8 cellular contexts compared by ENCODE assay signal in genomic region chrX:57121162-57121741, GRCh38. TPM values are rescaled to one million over a fixed set of nuclear protein-coding genes. Genes with fewer than 3 reads are reported as not detected.
A peak's percentile ranks its signal among the peaks of the same experiment; 100 is the strongest.
DNase-seq lines count a peak whose midpoint lies in the region; ATAC-seq, FAIRE-seq and TF ChIP-seq lines count a peak whose summit lies in the region.

SPIN2B (minus strand) TSS chrX:57121548.

- H3K27ac ChIP-seq in HUES64 (ENCODE audit: low read depth, low read length) (peak within 1 kb of the TSS; percentile 86), PC-3 (ENCODE audit: low read length) (peak within 1 kb of the TSS; percentile 32; the same call in 1 of the 2 replicates), esophagus muscularis mucosa (replicated peaks in 1 of 4) (peak within 1 kb of the TSS; percentile 75 to 84 (median 80)), muscle layer of duodenum (ENCODE audit: low read length) (peak within 1 kb of the TSS; percentile 23)

- POLR2A ChIA-PET in PC-3 (lab: Charles Lee; ENCODE audit: unreplicated experiment), result no interaction called here

- H3K79me2 ChIP-seq in PC-3 (ENCODE audit: low read length), result peaks cover 11% of the 10 kb centered on the region; the same call in 1 of the 2 replicates

- no TSS peak for BruUV-seq in PC-3 (replicated peaks; lab: Mats Ljungman, UMichigan)

- TF ChIP-seq CTCF in D721Med (IDR thresholded peaks at IDR 0.05; ENCODE audit: insufficient read depth, missing control alignments), result no peak
- no peak for TF ChIP-seq CTCF in PC-3 (conservative IDR thresholded peaks at IDR 0.05; ENCODE audit: low read depth, low read length)
- peak in 1 of 3 experiments; percentile 14 for TF ChIP-seq CTCF in esophagus muscularis mucosa (IDR thresholded peaks at IDR 0.05)

- H3F3A ChIP-seq in PC-3 (ENCODE audit: low read length, unreplicated experiment), result no peaks in the 10 kb centered on the region

- H3K9me3 ChIP-seq in HUES64 (ENCODE audit: insufficient read depth, low read depth, low read length), result no peaks in the 10 kb centered on the region
- no peaks in the 10 kb centered on the region for H3K9me3 ChIP-seq in PC-3 (ENCODE audit: low read length)
- no peaks in the 10 kb centered on the region for H3K9me3 ChIP-seq in esophagus muscularis mucosa
- no peaks in the 10 kb centered on the region for H3K9me3 ChIP-seq in muscle layer of duodenum (ENCODE audit: control insufficient read depth in 1 of 2, low read length in 2 of 2)

- H3K4me3 ChIP-seq in HUES64 (ENCODE audit: low read length) (peak within 1 kb of the TSS; percentile 86), PC-3 (ENCODE audit: low read length) (peak within 1 kb of the TSS; percentile 73), esophagus muscularis mucosa (peak within 1 kb of the TSS; percentile 57 to 79 (median 64)), muscle layer of duodenum (ENCODE audit: low read depth in 1 of 2, low read length in 2 of 2) (peak within 1 kb of the TSS; percentile 53 to 63)

- FAIRE-seq in D721Med (lab: Jason Lieb, UNC), result no peak

- H3K36me3 ChIP-seq in HUES64 (ENCODE audit: insufficient read depth, low read length) (peaks cover 19% of the 10 kb centered on the region; the same call in 1 of the 2 replicates), PC-3 (ENCODE audit: low read depth, low read length) (no peaks in the 10 kb centered on the region), esophagus muscularis mucosa (no peaks in the 10 kb centered on the region), muscle layer of duodenum (ENCODE audit: control insufficient read depth in 1 of 2, insufficient read depth in 2 of 2, low read length in 2 of 2) (no peaks in the 10 kb centered on the region)

- H3K4me2 ChIP-seq in PC-3 (ENCODE audit: low read length), result peak within 1 kb of the TSS; percentile 95

- no peaks in the 10 kb centered on the region for H3K9me2 ChIP-seq in PC-3 (replicated peaks; ENCODE audit: low read length)

- H4K20me1 ChIP-seq in PC-3 (ENCODE audit: low read length), result no peaks in the 10 kb centered on the region

- DNase-seq in D721Med (ENCODE audit: insufficient read length, low spot score) (peak; percentile 37), PC-3 (peak; percentile 84), activated T-cell treated with anti-CD3 and anti-CD28 coated beads for 48 hours (ENCODE audit: low read depth) (peak; percentile 72), esophagus muscularis mucosa (ENCODE audit: extremely low spot score) (peak; percentile 92)
- peak; percentile 66 to 70 for DNase-seq in stimulated activated CD8-positive, alpha-beta memory T cell treated with anti-CD3 and anti-CD28 coated beads, Interleukin-7, amount 100 ng/mL, for 4 hours (ENCODE audit: low read depth in 2 of 2)

- peak within 1 kb of the TSS; percentile 87 for H2AFZ ChIP-seq in PC-3 (ENCODE audit: low read length)

- ATAC-seq in GM21515 (IDR thresholded peaks at IDR 0.05; ENCODE audit: unreplicated experiment) (peak; percentile 100), PC-3 (peak; percentile 99)

- peak within 1 kb of the TSS; percentile 91 for H3K9ac ChIP-seq in HUES64 (ENCODE audit: low read depth, low read length)
- H3K9ac ChIP-seq in PC-3 (ENCODE audit: low read length), result peak within 1 kb of the TSS; percentile 79

- H3K4me1 ChIP-seq in HUES64 (ENCODE audit: insufficient read depth, low read length) (no peaks in the 10 kb centered on the region), PC-3 (ENCODE audit: insufficient read depth, low read length) (no peaks in the 10 kb centered on the region), esophagus muscularis mucosa (no peaks in the 10 kb centered on the region), muscle layer of duodenum (ENCODE audit: control insufficient read depth in 1 of 2, insufficient read depth in 2 of 2, low read length in 2 of 2) (no peaks in the 10 kb centered on the region)

- H3K27me3 ChIP-seq in HUES64 (ENCODE audit: insufficient read depth, low read length) (no peaks in the 10 kb centered on the region), PC-3 (ENCODE audit: low read length) (no peaks in the 10 kb centered on the region), esophagus muscularis mucosa (no peaks in the 10 kb centered on the region), muscle layer of duodenum (ENCODE audit: low read depth, low read length) (no peaks in the 10 kb centered on the region)

- under 1% methylated on average over 42 of the region's 42 CpGs for WGBS in HUES64
- WGBS in esophagus muscularis mucosa, result 44% methylated on average over 42 of the region's 42 CpGs

- TF ChIP-seq POLR2A in esophagus muscularis mucosa (IDR thresholded peaks at IDR 0.05; ENCODE audit: low read depth), result no peak

- intact Hi-C loops in PC-3 (cut with micrococcal nuclease), result no loop called here
- intact Hi-C loops in esophagus muscularis mucosa (cut with DNase I), result no loop called here

- CTCF ChIA-PET in PC-3 (lab: Charles Lee), result no interaction called here

- TF ChIP-seq EP300 in esophagus muscularis mucosa (IDR thresholded peaks at IDR 0.05), result no peak

RNA-seq across cellular contexts. Expression of gene SPIN2B, which starts in this region (rescaled TPM):
- polyA plus RNA-seq in HUES64 (2013, experiment 1 of 2), result 6.5 TPM
- 7.9 TPM for polyA plus RNA-seq in HUES64 (2013, experiment 2 of 2)
- total RNA-seq in PC-3 (2014; rRNA removed) (8.1 and 17.7 TPM in 2 replicates), esophagus muscularis mucosa (10 to 100 TPM in 1 of 4 donors, 1 to 10 TPM in 3; 6.2 to 15.4 (median 9.3) TPM)

Comparison
In these comparisons a context has a peak if more than half of its experiments do, and no peak if none do; other contexts are left out.
1. Peak in every context shown above with its lines: DNase-seq, ATAC-seq, H3K4me3 ChIP-seq and H3K27ac ChIP-seq.
2. DNase-seq: peak in every context shown above with its lines; median percentile 92 in esophagus muscularis mucosa; 84 in PC-3; 72 in activated T-cell treated with anti-CD3 and anti-CD28 coated beads for 48 hours; 68 in stimulated activated CD8-positive, alpha-beta memory T cell treated with anti-CD3 and anti-CD28 coated beads, Interleukin-7, amount 100 ng/mL, for 4 hours; 37 in D721Med.
3. H3K27ac ChIP-seq: peak in every context shown above with its lines; median percentile 86 in HUES64; 80 in esophagus muscularis mucosa; 32 in PC-3; 23 in muscle layer of duodenum.